8 cellular contexts compared by ENCODE assay signal in genomic region chr11:64745523-64746328, GRCh38. TPM values are rescaled to one million over a fixed set of nuclear protein-coding genes. Genes with fewer than 3 reads are reported as not detected.
DNase-seq lines count a peak whose midpoint lies in the region; ATAC-seq, FAIRE-seq and TF ChIP-seq lines count a peak whose summit lies in the region.

No MANE protein-coding gene starts in this region.

- DNase-seq in NOMO-1 treated with dmso at 0.1 percent for 144 hours (lab: John Stamatoyannopoulos, UW; ENCODE audit: unreplicated experiment) = peak; percentile 35
- no peak for DNase-seq in NOMO-1 treated with DMSO at 0.1 percent for 48 hours (lab: John Stamatoyannopoulos, UW; ENCODE audit: unreplicated experiment)
- peak; percentile 67 to 88 (median 80) for DNase-seq in T-cell
- DNase-seq in ascending aorta (ENCODE audit: low spot score in 2 of 2) = peak; percentile 88 to 97
- DNase-seq in urothelium cell line (ENCODE audit: low spot score) = no peak

- no peaks in the 10 kb centered on the region for H3K27me3 ChIP-seq in ascending aorta
- peaks cover 54% of the 10 kb centered on the region for H3K27me3 ChIP-seq in iPS-20b (ENCODE audit: insufficient read depth, low read length)
- no peaks in the 10 kb centered on the region for H3K27me3 ChIP-seq in skeletal muscle tissue (ENCODE audit: control insufficient read depth in 3 of 3, insufficient read depth in 3 of 3, low read length in 3 of 3)

- peak overlapping the region; percentile 97 to 99 for H3K27ac Mint-ChIP-seq in T-cell

- H3K9me3 Mint-ChIP-seq in T-cell = no peaks in the 10 kb centered on the region

- CTCF ChIA-PET in T-cell (lab: Charles Lee) = interaction anchor here in 1 of 2 donors (2.2 to 2.5 kb wide), 2 partner anchors 27 to 32 kb away, joined by 5 to 14 read pairs; partner anchors contain the start of gene SF1

- H3K9me3 ChIP-seq in ascending aorta (no peaks in the 10 kb centered on the region), iPS-20b (ENCODE audit: insufficient read depth, low read depth, low read length) (no peaks in the 10 kb centered on the region), skeletal muscle tissue (ENCODE audit: control insufficient read depth in 3 of 3, low read length in 3 of 3) (no peaks in the 10 kb centered on the region)

- no peak for TF ChIP-seq CTCF in ascending aorta (IDR thresholded peaks at IDR 0.05)

- intact Hi-C loops in ascending aorta (cut with DNase I) = loop anchor here (1.0 kb wide), 1 partner anchor 33 kb away; the partner anchor contains the start of gene SF1

- H3K4me3 Mint-ChIP-seq in T-cell = peak overlapping the region; percentile 93 to 96 (median 95)

- peak overlapping the region; percentile 67; the same call in 1 of the 2 replicates for H3K9ac ChIP-seq in iPS-20b (ENCODE audit: low read depth, low read length)
- peak overlapping the region; percentile 65 to 79 (median 76) for H3K9ac ChIP-seq in skeletal muscle tissue (ENCODE audit: low read depth in 1 of 3, low read length in 3 of 3)

- POLR2A ChIA-PET in T-cell (lab: Charles Lee) = interaction anchor here in 1 of 2 donors (0.5 to 1.8 kb wide), 2 partner anchors 19 to 29 kb away, joined by 4 to 12 read pairs; no protein-coding TSS in a partner anchor

- H3K4me1 Mint-ChIP-seq in T-cell = peaks cover 35 to 46% (median 43%) of the 10 kb centered on the region in 3 donors

- H3K27me3 Mint-ChIP-seq in T-cell = no peaks in the 10 kb centered on the region

- H3K4me1 ChIP-seq in ascending aorta (peaks cover 4 to 11% of the 10 kb centered on the region in 2 donors), iPS-20b (ENCODE audit: insufficient read depth, low read length) (peaks cover 10% of the 10 kb centered on the region; the same call in 1 of the 2 replicates), skeletal muscle tissue (ENCODE audit: control insufficient read depth in 3 of 3, insufficient read depth in 3 of 3, low read length in 3 of 3) (peaks cover 47 to 67% (median 65%) of the 10 kb centered on the region in 3 donors)

- H3K4me3 ChIP-seq in ascending aorta (peak overlapping the region; percentile 86 to 89), iPS-20b (ENCODE audit: low read length) (peak overlapping the region; percentile 79), skeletal muscle tissue (ENCODE audit: low read length in 3 of 3) (peak overlapping the region; percentile 48 to 67 (median 56))

- peak; percentile 42 to 44 (median 44) for ATAC-seq in T-cell (replicated peaks in 1 of 4)
- ATAC-seq in HG03439 (IDR thresholded peaks at IDR 0.05; ENCODE audit: unreplicated experiment) = no peak

- H3K27ac ChIP-seq in ascending aorta (peak overlapping the region; percentile 98), iPS-20b (ENCODE audit: low read length) (no peak overlapping the region), skeletal muscle tissue (ENCODE audit: low read depth, low read length) (peak overlapping the region; percentile 87)

- peaks cover 3% of the 10 kb centered on the region for H3K36me3 Mint-ChIP-seq in T-cell

- H3K36me3 ChIP-seq in ascending aorta = peaks cover 0 to 4% of the 10 kb centered on the region in 2 donors
- H3K36me3 ChIP-seq in iPS-20b (ENCODE audit: insufficient read depth, low read depth, low read length) = no peaks in the 10 kb centered on the region
- peaks cover 17 to 28% (median 21%) of the 10 kb centered on the region in 3 donors for H3K36me3 ChIP-seq in skeletal muscle tissue (ENCODE audit: control insufficient read depth in 3 of 3, insufficient read depth in 3 of 3, low read length in 3 of 3)

- FAIRE-seq in urothelium cell line (lab: Jason Lieb, UNC) = no peak

RNA-seq across cellular contexts. Expression of gene RASGRP2, which starts 1.8 kb away (rescaled TPM):
- total RNA-seq in T-cell = 100 to 1,000 TPM; 574 to 767 (median 656) TPM
- total RNA-seq in ascending aorta = 44.2 TPM
- 12.0 TPM for total RNA-seq in skeletal muscle tissue

RNA-seq across cellular contexts. Expression of gene PYGM, which starts 14.0 kb away (rescaled TPM):
- total RNA-seq in T-cell (10 to 100 TPM in 1 of 5 donors, 1 to 10 TPM in 4; 7.4 to 34.7 (median 8.5) TPM), ascending aorta (13.9 TPM), skeletal muscle tissue (291 TPM)

RNA-seq across cellular contexts. Expression of gene NRXN2, which starts 22.7 kb away (rescaled TPM):
- under 1 TPM in 3 of 5 donors, not detected in 2; 0.43 to 0.70 (median 0.47) TPM for total RNA-seq in T-cell
- 26.0 TPM for total RNA-seq in ascending aorta
- 9.4 TPM for total RNA-seq in skeletal muscle tissue

RNA-seq across cellular contexts. Expression of gene SF1, which starts 32.6 kb away (rescaled TPM):
- total RNA-seq in T-cell (1,000 to 10,000 TPM in 2 of 5 donors, 100 to 1,000 TPM in 3; 670 to 1,510 (median 732) TPM), ascending aorta (332 TPM), skeletal muscle tissue (102 TPM)

RNA-seq across cellular contexts. Expression of gene MAP4K2, which starts 57.3 kb away (rescaled TPM):
- 100 to 1,000 TPM in 3 of 5 donors, 10 to 100 TPM in 2; 80.9 to 131 (median 102) TPM for total RNA-seq in T-cell
- 34.0 TPM for total RNA-seq in ascending aorta
- 2.6 TPM for total RNA-seq in skeletal muscle tissue

Comparison
In these comparisons a context has a peak if more than half of its experiments do, and no peak if none do; other contexts are left out.
1. DNase-seq: peak in NOMO-1 treated with dmso at 0.1 percent for 144 hours (single experiment), T-cell (34 of 34) and ascending aorta (2 of 2); none in NOMO-1 treated with DMSO at 0.1 percent for 48 hours (single experiment) and urothelium cell line (single experiment).
2. RNA of gene RASGRP2, which starts 1.8 kb away (total RNA-seq): 574 to 767 TPM in T-cell; 44.2 TPM in ascending aorta (single experiment) and 12.0 TPM in skeletal muscle tissue (single experiment); every median in the first group is over 10 times any median in the second.
3. Peak in every context shown above with its lines, with median percentiles within 50 percentile points of each other: H3K4me3 ChIP-seq.